Comparison of ENCODE assay signal across 8 cellular contexts in the genomic region with DNA sequence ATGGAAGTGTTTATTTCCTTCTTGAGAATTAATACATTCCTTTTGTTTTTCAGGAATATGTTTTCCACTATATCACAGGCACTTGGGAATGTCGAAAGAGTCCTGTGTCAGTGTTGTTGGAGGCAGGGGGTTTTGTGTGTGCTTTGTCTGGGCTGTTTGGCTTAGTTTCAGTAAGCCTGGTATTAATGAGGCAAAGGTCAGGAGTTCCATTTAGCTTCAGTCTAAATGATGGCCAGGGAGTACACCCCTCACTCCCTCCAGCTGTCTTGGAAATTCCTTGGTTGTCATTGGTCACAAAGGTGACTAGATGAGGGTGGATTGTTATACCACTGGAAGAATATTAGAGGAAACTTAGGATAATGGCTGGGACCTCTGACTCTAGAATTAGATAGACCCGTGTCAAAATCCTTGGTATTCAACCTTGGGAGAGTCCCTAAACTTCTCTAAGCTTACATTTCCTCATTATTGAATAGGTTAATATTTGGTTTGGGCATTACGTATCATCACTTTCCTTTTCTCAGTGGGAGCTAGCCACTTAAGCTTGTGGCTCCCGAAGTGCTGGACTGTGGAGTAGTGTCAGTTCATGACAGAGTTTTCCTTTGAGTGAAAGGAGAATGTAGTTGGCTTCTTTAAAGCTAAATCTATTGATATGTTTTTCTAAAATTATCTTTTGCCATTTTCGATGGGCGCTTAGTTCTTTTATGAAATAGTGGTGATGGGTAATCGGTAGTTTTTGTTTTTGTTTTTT. TPM values are rescaled to one million over a fixed set of nuclear protein-coding genes. Genes with fewer than 3 reads are reported as not detected.
DNase-seq lines count a peak whose midpoint lies in the region; ATAC-seq and TF ChIP-seq lines count a peak whose summit lies in the region.

No MANE protein-coding gene starts in this region.

- H3K4me3 Mint-ChIP-seq in activated CD4-positive, alpha-beta T cell treated with anti-CD3 and anti-CD28 coated beads for 36 hours, result no peak overlapping the region

- H3K36me3 ChIP-seq in Loucy (ENCODE audit: insufficient read depth, low read length), result no peaks in the 10 kb centered on the region
- H3K36me3 ChIP-seq in duodenal mucosa (ENCODE audit: control insufficient read depth in 1 of 2, insufficient read depth in 2 of 2, low read length in 2 of 2), result no peaks in the 10 kb centered on the region
- no peaks in the 10 kb centered on the region for H3K36me3 ChIP-seq in thyroid gland

- peak overlapping the region; percentile 89 for H3K4me2 ChIP-seq in Loucy (ENCODE audit: low read depth, low read length, poor library complexity, severe bottlenecking)

- H3K4me1 ChIP-seq in Loucy (ENCODE audit: insufficient read depth, low read length, poor library complexity, severe bottlenecking), result peaks cover 52% of the 10 kb centered on the region
- H3K4me1 ChIP-seq in duodenal mucosa (ENCODE audit: control insufficient read depth in 1 of 2, insufficient read depth in 2 of 2, low read length in 2 of 2), result peaks cover 21 to 37% of the 10 kb centered on the region in 2 donors
- peaks cover 36 to 58% of the 10 kb centered on the region in 2 donors for H3K4me1 ChIP-seq in thyroid gland

- H3K9ac ChIP-seq in Loucy (ENCODE audit: low read depth, low read length, poor library complexity, severe bottlenecking) (peak overlapping the region; percentile 18), duodenal mucosa (ENCODE audit: low read depth in 1 of 2, low read length in 2 of 2) (no peak overlapping the region)

- peaks cover 64% of the 10 kb centered on the region for H3K4me1 Mint-ChIP-seq in activated CD4-positive, alpha-beta T cell treated with anti-CD3 and anti-CD28 coated beads for 36 hours

- no peaks in the 10 kb centered on the region for H3K27me3 Mint-ChIP-seq in activated CD4-positive, alpha-beta T cell treated with anti-CD3 and anti-CD28 coated beads for 36 hours

- 46 to 54% methylated on average over 7 of the region's 7 CpGs for WGBS in thyroid gland, 2 donors

- TF ChIP-seq CTCF in Loucy (conservative IDR thresholded peaks at IDR 0.05; ENCODE audit: low read length), result no peak
- no peak for TF ChIP-seq CTCF in thyroid gland (IDR thresholded peaks at IDR 0.05)

- no peak overlapping the region for H3K27ac Mint-ChIP-seq in activated CD4-positive, alpha-beta T cell treated with anti-CD3 and anti-CD28 coated beads for 36 hours

- CTCF ChIA-PET in activated CD4-positive, alpha-beta T cell treated with anti-CD3 and anti-CD28 coated beads for 36 hours (lab: Charles Lee), result interaction anchor here (1.2 kb wide), 1 partner anchor 8 kb away, joined by 3 read pairs; no protein-coding TSS in a partner anchor

- H3K27me3 ChIP-seq in Loucy (ENCODE audit: insufficient read depth, low read length, poor library complexity, severe bottlenecking) (no peaks in the 10 kb centered on the region), duodenal mucosa (ENCODE audit: control insufficient read depth in 1 of 2, insufficient read depth in 2 of 2, low read length in 2 of 2) (no peaks in the 10 kb centered on the region), thyroid gland (no peaks in the 10 kb centered on the region)

- intact Hi-C loops in thyroid gland (cut with DNase I), result no loop called here
- intact Hi-C loops in activated CD4-positive, alpha-beta T cell treated with anti-CD3 and anti-CD28 coated beads for 36 hours (cut with DNase I, micrococcal nuclease), result loop anchor here in 1 of 2 experiments (10.0 kb wide), 1 partner anchor 769 kb away; a partner anchor contains a TSS

- no peak for ATAC-seq in HG03460 (IDR thresholded peaks at IDR 0.05; ENCODE audit: unreplicated experiment)
- ATAC-seq in activated CD4-positive, alpha-beta T cell treated with anti-CD3 and anti-CD28 coated beads for 36 hours, result no peak
- ATAC-seq in GM21528 (IDR thresholded peaks at IDR 0.05; ENCODE audit: low FRiP score, unreplicated experiment), result no peak

- H3K9me3 Mint-ChIP-seq in activated CD4-positive, alpha-beta T cell treated with anti-CD3 and anti-CD28 coated beads for 36 hours (ENCODE audit: low read depth), result no peaks in the 10 kb centered on the region

- H2AFZ ChIP-seq in Loucy (ENCODE audit: low read length), result no peak overlapping the region

- H3K9me3 ChIP-seq in Loucy (ENCODE audit: insufficient read depth, low read depth, low read length), result no peaks in the 10 kb centered on the region
- no peaks in the 10 kb centered on the region for H3K9me3 ChIP-seq in duodenal mucosa (ENCODE audit: control insufficient read depth in 1 of 2, low read length in 2 of 2)
- no peaks in the 10 kb centered on the region for H3K9me3 ChIP-seq in thyroid gland

- peak overlapping the region; percentile 52 for H3K4me3 ChIP-seq in Loucy (ENCODE audit: low read length, poor library complexity, severe bottlenecking)
- peak overlapping the region in 1 of 2 donors; percentile 7 for H3K4me3 ChIP-seq in duodenal mucosa (ENCODE audit: low read depth in 1 of 2, low read length in 2 of 2)
- H3K4me3 ChIP-seq in thyroid gland (replicated peaks in 1 of 3), result no peak overlapping the region

- H3F3A ChIP-seq in Loucy (ENCODE audit: low read depth), result no peaks in the 10 kb centered on the region

- H3K27ac ChIP-seq in duodenal mucosa (ENCODE audit: low read depth, low read length) (peak overlapping the region; percentile 6), thyroid gland (peak overlapping the region; percentile 10 to 74 (median 15))

- POLR2A ChIA-PET in activated CD4-positive, alpha-beta T cell treated with anti-CD3 and anti-CD28 coated beads for 36 hours (lab: Charles Lee), result interaction anchor here (1.0 kb wide), 1 partner anchor 47 kb away, joined by 3 read pairs; no protein-coding TSS in a partner anchor

- DNase-seq in medulla oblongata (ENCODE audit: extremely low spot score) (peak; percentile 62), thyroid gland (no peak), erythroblast (lab: John Stamatoyannopoulos, UW) (no peak)
- DNase-seq in activated CD4-positive, alpha-beta T cell treated with anti-CD3 and anti-CD28 coated beads for 36 hours, result no peak

- peaks cover 88% of the 10 kb centered on the region for H3K79me2 ChIP-seq in Loucy (ENCODE audit: insufficient read depth, low read length)

- TF ChIP-seq POLR2A in thyroid gland (IDR thresholded peaks at IDR 0.05) (no peak), erythroblast (IDR thresholded peaks at IDR 0.05; ENCODE audit: low read length) (no peak)

- H4K20me1 ChIP-seq in Loucy (ENCODE audit: insufficient read depth, low read length, poor library complexity, severe bottlenecking), result peaks cover 59% of the 10 kb centered on the region

- peaks cover 8% of the 10 kb centered on the region for H3K36me3 Mint-ChIP-seq in activated CD4-positive, alpha-beta T cell treated with anti-CD3 and anti-CD28 coated beads for 36 hours (ENCODE audit: low read depth)

- H3K9me2 ChIP-seq in Loucy (replicated peaks; ENCODE audit: low read depth, low read length), result no peaks in the 10 kb centered on the region

RNA-seq across cellular contexts. Expression of a gene that starts 5.2 kb away (rescaled TPM):
- 10 to 100 TPM; 52.0 to 79.0 (median 61.0) TPM for total RNA-seq in thyroid gland
- 10 to 100 TPM in 1 of 2 experiments, 1 to 10 TPM in 1; 9.5 to 10.4 TPM for total RNA-seq in activated CD4-positive, alpha-beta T cell treated with anti-CD3 and anti-CD28 coated beads for 36 hours

Comparison
In these comparisons a context has a peak if more than half of its experiments do, and no peak if none do; other contexts are left out.
1. RNA of a gene that starts 5.2 kb away (total RNA-seq): 52.0 to 79.0 TPM in thyroid gland; 9.5 to 10.4 TPM in activated CD4-positive, alpha-beta T cell treated with anti-CD3 and anti-CD28 coated beads for 36 hours; every median in the first group is over 4 times any median in the second.